18 cellular contexts compared by ENCODE assay signal in genomic region chr11:35798983-35799382, GRCh38.
DNase-seq lines count a peak whose midpoint lies in the region; ATAC-seq, FAIRE-seq and TF ChIP-seq lines count a peak whose summit lies in the region.
"Had no signal": no experiment of that assay in that cellular context is flagged by ENCODE, and none has a peak within 500 bp of the region (broad histone marks: within the 10 kb centered on the region; RNA-seq: fewer than 3 reads in every experiment).

No MANE protein-coding gene starts in this region.

- FAIRE-seq in pancreas (lab: Jason Lieb, UNC), result no peak
- FAIRE-seq: G401.6, GM12892, GM19239 had no signal

- peaks cover 21% of the 10 kb centered on the region for H3K79me2 ChIP-seq in PC-3 (ENCODE audit: low read length)

- ATAC-seq in PC-3, result no peak
- peak; percentile 54 to 87 (median 72) for ATAC-seq in pancreas

- intact Hi-C loops in PC-3 (cut with micrococcal nuclease) (loop anchor here (5.0 to 10.0 kb wide), 3 partner anchors 74 to 314 kb away; partner anchors contain the start of gene FJX1), pancreas (cut with DNase I) (no loop called here)

- no peaks in the 10 kb centered on the region; the same call in 1 of the 2 replicates for H3K36me3 ChIP-seq in PC-3 (ENCODE audit: low read depth, low read length)
- H3K36me3 ChIP-seq in pancreas, result no peaks in the 10 kb centered on the region

- H3K27me3 ChIP-seq in PC-3 (ENCODE audit: low read length) (no peaks in the 10 kb centered on the region), pancreas (no peaks in the 10 kb centered on the region)

- H3K27ac ChIP-seq in PC-3 (ENCODE audit: low read length) (peak overlapping the region; percentile 78), pancreas (no peak overlapping the region)
- H3K27ac ChIP-seq: 22Rv1 had no signal

- no peaks in the 10 kb centered on the region for H3K9me2 ChIP-seq in PC-3 (replicated peaks; ENCODE audit: low read length)

- H3K9me3 ChIP-seq in PC-3 (ENCODE audit: low read length) (no peaks in the 10 kb centered on the region), pancreas (no peaks in the 10 kb centered on the region)

- peak; percentile 57 for DNase-seq in DMS 273 (lab: John Stamatoyannopoulos, UW; ENCODE audit: unreplicated experiment)
- no peak for DNase-seq in DMS 273 treated with DMSO at 0.1 percent for 48 hours (lab: John Stamatoyannopoulos, UW)
- no peak for DNase-seq in PC-3
- DNase-seq in cerebellar nuclear complex (lab: John Stamatoyannopoulos, UW), result peak; percentile 21 to 44
- DNase-seq in pancreas, result peak in 2 of 6 donors; percentile 40 to 54
- no peak for DNase-seq in A172 (ENCODE audit: low spot score)
- no peak for DNase-seq in NK-92 treated with Interleukin-12 subunit alpha and Interleukin-12 subunit beta, amount 100 ng/mL, for 24 hours (lab: John Stamatoyannopoulos, UW)
- no peak for DNase-seq in activated effector memory CD4-positive, alpha-beta T cell treated with Interleukin-2 at 50 U/mL for 16 hours
- DNase-seq: MV-4-11, NCI-H1436, NCI-H2081 treated with DMSO at 0.1 percent for 48 hours, NCI-H345, NCI-H526 treated with DMSO at 0.1 percent for 48 hours, SHP77 had no signal

- TF ChIP-seq CTCF in PC-3 (conservative IDR thresholded peaks at IDR 0.05; ENCODE audit: low read depth, low read length), result no peak
- no peak for TF ChIP-seq CTCF in pancreas (IDR thresholded peaks at IDR 0.05)

- peak overlapping the region; percentile 4; the same call in 1 of the 2 replicates for H3K9ac ChIP-seq in PC-3 (ENCODE audit: low read length)

- BruUV-seq in PC-3 (replicated peaks; lab: Mats Ljungman, UMichigan), result no TSS peak

- H4K20me1 ChIP-seq in PC-3 (ENCODE audit: low read length), result no peaks in the 10 kb centered on the region

- POLR2A ChIA-PET in PC-3 (lab: Charles Lee; ENCODE audit: unreplicated experiment), result no interaction called here

- peak overlapping the region; percentile 74 for H3K4me2 ChIP-seq in PC-3 (ENCODE audit: low read length)

- peaks cover 55% of the 10 kb centered on the region for H3K4me1 ChIP-seq in PC-3 (ENCODE audit: insufficient read depth, low read length)
- H3K4me1 ChIP-seq in pancreas, result peaks cover 0 to 14% (median 12%) of the 10 kb centered on the region in 3 donors

- no peak overlapping the region for H3K4me3 ChIP-seq in PC-3 (ENCODE audit: low read length)
- H3K4me3 ChIP-seq in pancreas, result no peak overlapping the region

- 50 to 57% methylated on average over 1 of the region's 1 CpG for WGBS in pancreas, 2 donors

- peaks cover 15% of the 10 kb centered on the region for H3F3A ChIP-seq in PC-3 (ENCODE audit: low read length, unreplicated experiment)

- no peak overlapping the region for H2AFZ ChIP-seq in PC-3 (ENCODE audit: low read length)

- CTCF ChIA-PET in PC-3 (lab: Charles Lee), result interaction anchor here (1.4 kb wide), 1 partner anchor 23 kb away, joined by 6 read pairs; no protein-coding TSS in a partner anchor

Comparison
In these comparisons a context has a peak if more than half of its experiments do, and no peak if none do; other contexts are left out.
1. DNase-seq: peak in DMS 273 (single experiment) and cerebellar nuclear complex (2 of 2); none in DMS 273 treated with DMSO at 0.1 percent for 48 hours (single experiment), PC-3 (single experiment), A172 (single experiment), NK-92 treated with Interleukin-12 subunit alpha and Interleukin-12 subunit beta, amount 100 ng/mL, for 24 hours (single experiment) and activated effector memory CD4-positive, alpha-beta T cell treated with Interleukin-2 at 50 U/mL for 16 hours (single experiment).